In genomic region chr4:2836391-2836859, GRCh38 we compare ENCODE assay signal across 16 cellular contexts. TPM values are rescaled to one million over a fixed set of nuclear protein-coding genes. Genes with fewer than 3 reads are reported as not detected.
DNase-seq lines count a peak whose midpoint lies in the region; ATAC-seq, FAIRE-seq and TF ChIP-seq lines count a peak whose summit lies in the region.
"Had no signal": no experiment of that assay in that cellular context is flagged by ENCODE, and none has a peak within 500 bp of the region (broad histone marks: within the 10 kb centered on the region; RNA-seq: fewer than 3 reads in every experiment).

No MANE protein-coding gene starts in this region.

- 65 to 87% (median 70%) methylated on average over 3 to 5 of the region's 5 CpGs for WGBS in spleen, 5 donors

- H3K4me3 ChIP-seq in kidney (ENCODE audit: low read length in 2 of 2) (no peak overlapping the region), spleen (no peak overlapping the region)
- H3K4me3 ChIP-seq: mucosa of descending colon, suprapubic skin had no signal

- intact Hi-C loops in activated CD4-positive, alpha-beta memory T cell treated with anti-CD3 and anti-CD28 coated beads for 36 hours (cut with micrococcal nuclease), result no loop called here
- intact Hi-C loops in kidney (cut with DNase I), result no loop called here
- intact Hi-C loops in spleen (cut with DNase I; ENCODE audit: low total_unique reads), result no loop called here

- no peaks in the 10 kb centered on the region for H3K27me3 ChIP-seq in spleen (replicated peaks in 1 of 7)
- H3K27me3 ChIP-seq: suprapubic skin had no signal

- FAIRE-seq in kidney (lab: Jason Lieb, UNC), result no peak

- peaks cover 28% of the 10 kb centered on the region for H3K36me3 Mint-ChIP-seq in T-helper 1 cell treated with Interleukin-12 subunit alpha and Interleukin-12 subunit beta and Interleukin-4 antibody, amounts not matched to agents 30 μg/mL and 1 μg/mL, for 36 hours (ENCODE audit: low read depth)
- H3K36me3 Mint-ChIP-seq in activated CD4-positive, alpha-beta memory T cell treated with anti-CD3 and anti-CD28 coated beads for 36 hours, result peaks cover 12% of the 10 kb centered on the region

- H3K4me1 ChIP-seq in kidney (ENCODE audit: control insufficient read depth in 1 of 2, insufficient read depth in 1 of 2, low read depth in 1 of 2, low read length in 2 of 2), result peaks cover 0 to 7% of the 10 kb centered on the region in 2 donors
- peaks cover 57 to 96% (median 82%) of the 10 kb centered on the region in 6 donors for H3K4me1 ChIP-seq in spleen

- CTCF ChIA-PET in activated CD4-positive, alpha-beta memory T cell treated with anti-CD3 and anti-CD28 coated beads for 36 hours (lab: Charles Lee), result no interaction called here

- H3K4me1 Mint-ChIP-seq in T-helper 1 cell treated with Interleukin-12 subunit alpha and Interleukin-12 subunit beta and Interleukin-4 antibody, amounts not matched to agents 30 μg/mL and 1 μg/mL, for 36 hours (ENCODE audit: low read depth), result peaks cover 35% of the 10 kb centered on the region
- peaks cover 38% of the 10 kb centered on the region for H3K4me1 Mint-ChIP-seq in activated CD4-positive, alpha-beta memory T cell treated with anti-CD3 and anti-CD28 coated beads for 36 hours (ENCODE audit: low read depth)

- H3K9me3 ChIP-seq in kidney (ENCODE audit: control insufficient read depth in 1 of 2, low read length in 2 of 2), result no peaks in the 10 kb centered on the region
- H3K9me3 ChIP-seq in spleen, result no peaks in the 10 kb centered on the region
- H3K9me3 ChIP-seq: mucosa of descending colon, suprapubic skin had no signal

- H3K36me3 ChIP-seq in kidney (ENCODE audit: control insufficient read depth in 1 of 2, insufficient read depth in 2 of 2, low read length in 2 of 2) (peaks cover 2 to 23% of the 10 kb centered on the region in 2 donors), spleen (peaks cover 0 to 58% (median 45%) of the 10 kb centered on the region in 6 donors)

- ATAC-seq in HG03095 (IDR thresholded peaks at IDR 0.05; ENCODE audit: unreplicated experiment), result no peak
- no peak for ATAC-seq in HG03045 (IDR thresholded peaks at IDR 0.05; ENCODE audit: unreplicated experiment)
- ATAC-seq: mucosa of descending colon had no signal

- peak overlapping the region; percentile 36 for H3K27ac Mint-ChIP-seq in T-helper 1 cell treated with Interleukin-12 subunit alpha and Interleukin-12 subunit beta and Interleukin-4 antibody, amounts not matched to agents 30 μg/mL and 1 μg/mL, for 36 hours
- H3K27ac Mint-ChIP-seq in activated CD4-positive, alpha-beta memory T cell treated with anti-CD3 and anti-CD28 coated beads for 36 hours, result peak overlapping the region; percentile 18

- peaks cover 7% of the 10 kb centered on the region for H3K9me3 Mint-ChIP-seq in T-helper 1 cell treated with Interleukin-12 subunit alpha and Interleukin-12 subunit beta and Interleukin-4 antibody, amounts not matched to agents 30 μg/mL and 1 μg/mL, for 36 hours
- H3K9me3 Mint-ChIP-seq in activated CD4-positive, alpha-beta memory T cell treated with anti-CD3 and anti-CD28 coated beads for 36 hours, result peaks cover 3% of the 10 kb centered on the region

- DNase-seq in T-helper 1 cell, result no peak
- DNase-seq in activated CD4-positive, alpha-beta memory T cell treated with anti-CD3 and anti-CD28 coated beads for 36 hours, result peak; percentile 8
- DNase-seq in kidney, result peak; percentile 57
- no peak for DNase-seq in spleen
- no peak for DNase-seq in CD1c-positive myeloid dendritic cell (ENCODE audit: extremely low spot score)
- DNase-seq: Calu3, KG1, NCI-H187 treated with DMSO at 0.1 percent for 48 hours, retina, SIG-M5 had no signal

- no peak overlapping the region for H3K4me3 Mint-ChIP-seq in T-helper 1 cell treated with Interleukin-12 subunit alpha and Interleukin-12 subunit beta and Interleukin-4 antibody, amounts not matched to agents 30 μg/mL and 1 μg/mL, for 36 hours
- H3K4me3 Mint-ChIP-seq in activated CD4-positive, alpha-beta memory T cell treated with anti-CD3 and anti-CD28 coated beads for 36 hours, result no peak overlapping the region

- no peak overlapping the region for H3K9ac ChIP-seq in kidney (ENCODE audit: low read length in 2 of 2)

- TF ChIP-seq POLR2A in spleen (IDR thresholded peaks at IDR 0.05), result no peak

- TF ChIP-seq CTCF in kidney (IDR thresholded peaks at IDR 0.05; ENCODE audit: borderline replicate concordance, extremely low read depth, insufficient read depth) (no peak), spleen (IDR thresholded peaks at IDR 0.05 in 8 of 11, conservative IDR thresholded peaks at IDR 0.05 in 3 of 11) (no peak)

- POLR2A ChIA-PET in activated CD4-positive, alpha-beta memory T cell treated with anti-CD3 and anti-CD28 coated beads for 36 hours (lab: Charles Lee), result no interaction called here

- no peak overlapping the region for H3K27ac ChIP-seq in kidney (ENCODE audit: low read depth in 2 of 2, low read length in 2 of 2)
- peak overlapping the region; percentile 67 to 93 (median 84) for H3K27ac ChIP-seq in spleen
- H3K27ac ChIP-seq: 22Rv1 had no signal

- H3K27me3 Mint-ChIP-seq in T-helper 1 cell treated with Interleukin-12 subunit alpha and Interleukin-12 subunit beta and Interleukin-4 antibody, amounts not matched to agents 30 μg/mL and 1 μg/mL, for 36 hours (ENCODE audit: low read depth), result no peaks in the 10 kb centered on the region
- H3K27me3 Mint-ChIP-seq in activated CD4-positive, alpha-beta memory T cell treated with anti-CD3 and anti-CD28 coated beads for 36 hours, result no peaks in the 10 kb centered on the region

RNA-seq across cellular contexts. Expression of gene ADD1, which starts 7.2 kb away (rescaled TPM):
- total RNA-seq in activated CD4-positive, alpha-beta memory T cell treated with anti-CD3 and anti-CD28 coated beads for 36 hours, result 100 to 1,000 TPM; 212 TPM
- total RNA-seq in kidney, result 313 TPM
- 232 TPM for polyA plus RNA-seq in kidney (ENCODE audit: insufficient read depth, low read depth, low replicate concordance)
- total RNA-seq in spleen, result 100 to 1,000 TPM; 260 to 348 (median 295) TPM
- 100 to 1,000 TPM; 175 to 224 (median 194) TPM for polyA plus RNA-seq in spleen

RNA-seq across cellular contexts. Expression of gene SH3BP2, which starts 43.5 kb away (rescaled TPM):
- total RNA-seq in activated CD4-positive, alpha-beta memory T cell treated with anti-CD3 and anti-CD28 coated beads for 36 hours, result 10 to 100 TPM; 55.9 to 62.8 TPM
- 128 TPM for total RNA-seq in kidney
- polyA plus RNA-seq in kidney (ENCODE audit: insufficient read depth, low read depth, low replicate concordance), result 27.3 TPM
- total RNA-seq in spleen, result 100 to 1,000 TPM; 150 to 295 (median 265) TPM
- 100 to 1,000 TPM in 1 of 3 donors, 10 to 100 TPM in 2; 42.0 to 138 (median 43.5) TPM for polyA plus RNA-seq in spleen

Comparison
In these comparisons a context has a peak if more than half of its experiments do, and no peak if none do; other contexts are left out.
1. DNase-seq: peak in activated CD4-positive, alpha-beta memory T cell treated with anti-CD3 and anti-CD28 coated beads for 36 hours (single experiment) and kidney (single experiment); none in T-helper 1 cell (0 of 5), spleen (single experiment) and CD1c-positive myeloid dendritic cell (single experiment).
2. H3K27ac ChIP-seq: peak in spleen (8 of 8); none in kidney (0 of 2).